In genomic region chr6:118350881-118351430, GRCh38 we compare ENCODE assay signal across 20 cellular contexts.
DNase-seq lines count a peak whose midpoint lies in the region; ATAC-seq and TF ChIP-seq lines count a peak whose summit lies in the region.
"Had no signal": no experiment of that assay in that cellular context is flagged by ENCODE, and none has a peak within 500 bp of the region (broad histone marks: within the 10 kb centered on the region; RNA-seq: fewer than 3 reads in every experiment).

No MANE protein-coding gene starts in this region.

- H3K4me3 ChIP-seq in AG10803 (ENCODE audit: low read length) (no peak overlapping the region), HFF-Myc (replicated peaks; ENCODE audit: low read depth, low read length) (no peak overlapping the region)
- H3K4me3 ChIP-seq: BLaER1 treated with 17β-estradiol and CSF1 and Interleukin-3, amounts not matched to agents 10 nM and 100 nM; cardiac muscle cell; left lung had no signal

- no peak for ATAC-seq in foreskin keratinocyte
- ATAC-seq: esophagus mucosa, left lung, sciatic nerve, SK-N-SH treated with all-trans-retinoic acid at 6 μM for 48 hours had no signal

- H3K4me1 ChIP-seq in foreskin keratinocyte, result no peaks in the 10 kb centered on the region
- H3K4me1 ChIP-seq: left lung had no signal

- TF ChIP-seq CTCF in AG10803 (conservative IDR thresholded peaks at IDR 0.05; ENCODE audit: low read length) (no peak), HFF-Myc (IDR thresholded peaks at IDR 0.05; ENCODE audit: low read depth, low read length, missing control alignments) (no peak), foreskin keratinocyte (conservative IDR thresholded peaks at IDR 0.05) (no peak)

- H3K27me3 ChIP-seq in foreskin keratinocyte, result no peaks in the 10 kb centered on the region
- H3K27me3 ChIP-seq: BLaER1 treated with 17β-estradiol and CSF1 and Interleukin-3, amounts not matched to agents 10 nM and 100 nM; cardiac muscle cell; left lung had no signal

- H3K27ac ChIP-seq in foreskin keratinocyte, result no peak overlapping the region
- H3K27ac ChIP-seq: BLaER1 treated with 17β-estradiol and CSF1 and Interleukin-3, amounts not matched to agents 10 nM and 100 nM; cardiac muscle cell; left lung had no signal

- peak; percentile 15 for DNase-seq in AG10803 (ENCODE audit: low read depth)
- DNase-seq in HFF-Myc (ENCODE audit: extremely low read depth, low read depth), result peak; percentile 84
- peak; percentile 17 for DNase-seq in NCI-H748 treated with DMSO at 0.1 percent for 48 hours (lab: John Stamatoyannopoulos, UW)
- DNase-seq in foreskin keratinocyte, result peak; percentile 9 to 32
- no peak for DNase-seq in mucosa of gallbladder (ENCODE audit: low spot score)
- no peak for DNase-seq in activated CD8-positive, alpha-beta memory T cell treated with anti-CD3 and anti-CD28 coated beads for 24 hours
- no peak for DNase-seq in stimulated activated CD4-positive, alpha-beta T cell treated with anti-CD3 and anti-CD28 coated beads, Interleukin-2, amount 100 ng/mL, for 48 hours
- no peak for DNase-seq in SW 1271 (lab: John Stamatoyannopoulos, UW)
- DNase-seq: activated T-cell treated with anti-CD3 and anti-CD28 coated beads, Interleukin-2, amount 50 U/mL, for 1 hour; DMS53; H7; left lung; MM.1S; NCI-H226; stimulated activated CD4-positive, alpha-beta T cell treated with anti-CD3 and anti-CD28 coated beads, Interleukin-1b, Interleukin-23, amount 100 ng/mL, for 48 hours had no signal

Comparison
In these comparisons a context has a peak if more than half of its experiments do, and no peak if none do; other contexts are left out.
1. DNase-seq: peak in AG10803 (single experiment), HFF-Myc (single experiment), NCI-H748 treated with DMSO at 0.1 percent for 48 hours (single experiment) and foreskin keratinocyte (2 of 2); none in mucosa of gallbladder (single experiment), activated CD8-positive, alpha-beta memory T cell treated with anti-CD3 and anti-CD28 coated beads for 24 hours (single experiment), stimulated activated CD4-positive, alpha-beta T cell treated with anti-CD3 and anti-CD28 coated beads, Interleukin-2, amount 100 ng/mL, for 48 hours (0 of 2) and SW 1271 (0 of 2).